ENCODE assay signal across 3 cellular contexts in genomic region chr2:216365518-216365917, GRCh38.
TF ChIP-seq lines count a peak whose summit lies in the region.

No MANE protein-coding gene starts in this region.

TF ChIP-seq in SK-N-SH, 30 proteins besides CTCF, POLR2A, EP300 and RAD21 (continued from another document):
- no peak for TF ChIP-seq USF1 (IDR thresholded peaks at IDR 0.05; ENCODE audit: borderline replicate concordance, low read depth)
TF ChIP-seq in SK-N-SH: peak in this region for 1.

TF ChIP-seq in SK-N-SH treated with all-trans-retinoic acid at 6 μM for 48 hours, 23 proteins besides CTCF, POLR2A, EP300 and RAD21:
- no peak for TF ChIP-seq CREB5 (CRISPR knock-in tag; IDR thresholded peaks at IDR 0.05; ENCODE audit: low read depth)
- no peak for TF ChIP-seq SNAI2 (CRISPR knock-in tag; IDR thresholded peaks at IDR 0.05)
- no peak for TF ChIP-seq ZFP3 (CRISPR knock-in tag; IDR thresholded peaks at IDR 0.05)
- TF ChIP-seq PATZ1 (CRISPR knock-in tag; IDR thresholded peaks at IDR 0.05; ENCODE audit: borderline replicate concordance): no peak
TF ChIP-seq in SK-N-SH treated with all-trans-retinoic acid at 6 μM for 48 hours: peak in this region for 0.

TF ChIP-seq in neural cell, 6 proteins besides CTCF, POLR2A, EP300 and RAD21 (continued from another document):
- TF ChIP-seq REST (IDR thresholded peaks at IDR 0.05; ENCODE audit: borderline replicate concordance): no peak
- no peak for TF ChIP-seq TAF1 (IDR thresholded peaks at IDR 0.05; ENCODE audit: low read depth)
- TF ChIP-seq EZH2 (IDR thresholded peaks at IDR 0.05; ENCODE audit: borderline replicate concordance, insufficient read depth, low read length, poor library complexity, severe bottlenecking): no peak
- no peak for TF ChIP-seq MXI1 (conservative IDR thresholded peaks at IDR 0.05; ENCODE audit: poor library complexity, severe bottlenecking)
- TF ChIP-seq POLR2AphosphoS5 (IDR thresholded peaks at IDR 0.05): no peak
